Comparison of ENCODE assay signal across 8 cellular contexts in genomic region chr6:39029156-39030011, GRCh38. TPM values are rescaled to one million over a fixed set of nuclear protein-coding genes. Genes with fewer than 3 reads are reported as not detected.
DNase-seq lines count a peak whose midpoint lies in the region; ATAC-seq and TF ChIP-seq lines count a peak whose summit lies in the region.

No MANE protein-coding gene starts in this region.

- peak; percentile 47 for ATAC-seq in GM21576 (IDR thresholded peaks at IDR 0.05; ENCODE audit: unreplicated experiment)
- peak; percentile 60 to 71 (median 65) for ATAC-seq in right lobe of liver
- peak; percentile 81 for ATAC-seq in upper lobe of right lung

- H3K9me3 Mint-ChIP-seq in CD4-positive, alpha-beta memory T cell: peaks cover 0 to 2% (median 0%) of the 10 kb centered on the region in 8 donors

- TF ChIP-seq CTCF in Peyer's patch (IDR thresholded peaks at IDR 0.05) (peak in 4 of 6 experiments; percentile 47 to 60 (median 53)), adrenal gland (IDR thresholded peaks at IDR 0.05) (peak in 5 of 6 experiments; percentile 25 to 53 (median 37)), right lobe of liver (IDR thresholded peaks at IDR 0.05) (peak; percentile 36 to 59 (median 50)), upper lobe of right lung (IDR thresholded peaks at IDR 0.05) (peak; percentile 55)

- POLR2A ChIA-PET in CD4-positive, alpha-beta memory T cell (lab: Charles Lee; ENCODE audit: partially characterized antibody): no interaction called here

- no peak overlapping the region for H3K4me3 Mint-ChIP-seq in CD4-positive, alpha-beta memory T cell

- H3K27ac ChIP-seq in CD4-positive, alpha-beta memory T cell (ENCODE audit: low read depth, low read length): no peak overlapping the region
- H3K27ac ChIP-seq in Peyer's patch (no peak overlapping the region), adrenal gland (no peak overlapping the region), right lobe of liver (no peak overlapping the region), upper lobe of right lung (no peak overlapping the region)

- H3K27me3 Mint-ChIP-seq in CD4-positive, alpha-beta memory T cell: peaks cover 15 to 21% of the 10 kb centered on the region in 2 donors

- no peaks in the 10 kb centered on the region for H3K9me3 ChIP-seq in CD4-positive, alpha-beta memory T cell (ENCODE audit: control insufficient read depth in 1 of 2, low read length in 2 of 2)
- H3K9me3 ChIP-seq in Peyer's patch (no peaks in the 10 kb centered on the region), adrenal gland (replicated peaks in 1 of 3) (no peaks in the 10 kb centered on the region), right lobe of liver (no peaks in the 10 kb centered on the region), upper lobe of right lung (no peaks in the 10 kb centered on the region)

- H3K27ac Mint-ChIP-seq in CD4-positive, alpha-beta memory T cell: no peak overlapping the region

- no peaks in the 10 kb centered on the region for H3K36me3 ChIP-seq in CD4-positive, alpha-beta memory T cell (ENCODE audit: insufficient read depth, low read length)
- no peaks in the 10 kb centered on the region for H3K36me3 ChIP-seq in Peyer's patch
- H3K36me3 ChIP-seq in adrenal gland (replicated peaks in 1 of 2): no peaks in the 10 kb centered on the region
- no peaks in the 10 kb centered on the region for H3K36me3 ChIP-seq in right lobe of liver
- no peaks in the 10 kb centered on the region for H3K36me3 ChIP-seq in upper lobe of right lung

- H3K4me1 ChIP-seq in CD4-positive, alpha-beta memory T cell (ENCODE audit: insufficient read depth, low read length): no peaks in the 10 kb centered on the region
- no peaks in the 10 kb centered on the region for H3K4me1 ChIP-seq in Peyer's patch
- H3K4me1 ChIP-seq in adrenal gland (replicated peaks in 1 of 2): no peaks in the 10 kb centered on the region
- no peaks in the 10 kb centered on the region for H3K4me1 ChIP-seq in right lobe of liver
- H3K4me1 ChIP-seq in upper lobe of right lung: no peaks in the 10 kb centered on the region

- no peaks in the 10 kb centered on the region for H3K27me3 ChIP-seq in CD4-positive, alpha-beta memory T cell (ENCODE audit: insufficient read depth, low read length)
- H3K27me3 ChIP-seq in Peyer's patch (no peaks in the 10 kb centered on the region), adrenal gland (peaks cover 12% of the 10 kb centered on the region), right lobe of liver (no peaks in the 10 kb centered on the region), upper lobe of right lung (no peaks in the 10 kb centered on the region)

- peak in 3 of 5 donors; percentile 13 to 37 (median 22) for DNase-seq in CD4-positive, alpha-beta memory T cell
- DNase-seq in Peyer's patch: peak in 2 of 3 donors; percentile 60
- peak in 4 of 7 donors; percentile 15 to 28 (median 26) for DNase-seq in adrenal gland
- DNase-seq in right lobe of liver: peak in 1 of 3 donors; percentile 44
- DNase-seq in upper lobe of right lung: no peak
- no peak for DNase-seq in NCI-H1092 treated with DMSO at 0.1 percent for 48 hours (lab: John Stamatoyannopoulos, UW)
- DNase-seq in cerebellar nuclear complex (lab: John Stamatoyannopoulos, UW): no peak

- WGBS in adrenal gland, 4 donors: 74 to 81% (median 77%) methylated on average over 11 to 13 of the region's 13 CpGs
- 69% methylated on average over 9 of the region's 13 CpGs for WGBS in right lobe of liver (ENCODE audit: insufficient coverage, low coverage, low lambda C conversion rate, missing lambda C conversion rate)

- no peak for TF ChIP-seq POLR2A in Peyer's patch (IDR thresholded peaks at IDR 0.05)
- no peak for TF ChIP-seq POLR2A in adrenal gland (IDR thresholded peaks at IDR 0.05)
- TF ChIP-seq POLR2A in right lobe of liver (IDR thresholded peaks at IDR 0.05): no peak

- no peaks in the 10 kb centered on the region for H3K4me1 Mint-ChIP-seq in CD4-positive, alpha-beta memory T cell

- no peak overlapping the region for H3K4me3 ChIP-seq in CD4-positive, alpha-beta memory T cell (ENCODE audit: low read length in 2 of 2)
- H3K4me3 ChIP-seq in Peyer's patch: no peak overlapping the region
- H3K4me3 ChIP-seq in adrenal gland: no peak overlapping the region
- no peak overlapping the region for H3K4me3 ChIP-seq in right lobe of liver
- H3K4me3 ChIP-seq in upper lobe of right lung: no peak overlapping the region

- intact Hi-C loops in CD4-positive, alpha-beta memory T cell (cut with micrococcal nuclease): no loop called here
- intact Hi-C loops in adrenal gland (cut with DNase I): no loop called here
- intact Hi-C loops in right lobe of liver (cut with DNase I): no loop called here
- intact Hi-C loops in upper lobe of right lung (cut with DNase I): no loop called here

- H3K36me3 Mint-ChIP-seq in CD4-positive, alpha-beta memory T cell: no peaks in the 10 kb centered on the region

- CTCF ChIA-PET in CD4-positive, alpha-beta memory T cell (lab: Charles Lee; ENCODE audit: partially characterized antibody): interaction anchor here (1.0 to 1.5 kb wide), 4 partner anchors 12 to 157 kb away, joined by 3 to 4 read pairs (median 3); no protein-coding TSS in a partner anchor

RNA-seq across cellular contexts. Expression of gene GLP1R, which starts 19.2 kb away (rescaled TPM):
- not detected for total RNA-seq in CD4-positive, alpha-beta memory T cell
- not detected for polyA plus RNA-seq in CD4-positive, alpha-beta memory T cell
- total RNA-seq in Peyer's patch (under 1 TPM in 2 of 4 donors, not detected in 2; 0.38 to 0.67 TPM), adrenal gland (under 1 TPM in 3 of 8 donors, not detected in 5; 0.08 to 0.42 (median 0.16) TPM), right lobe of liver (not detected), upper lobe of right lung (not detected)
- polyA plus RNA-seq in adrenal gland: under 1 TPM in 1 of 3 donors, not detected in 2; 0.11 TPM

Comparison
In these comparisons a context has a peak if more than half of its experiments do, and no peak if none do; other contexts are left out.
1. DNase-seq: peak in CD4-positive, alpha-beta memory T cell (3 of 5), Peyer's patch (2 of 3) and adrenal gland (4 of 7); none in upper lobe of right lung (single experiment), NCI-H1092 treated with DMSO at 0.1 percent for 48 hours (single experiment) and cerebellar nuclear complex (0 of 2).
2. Peak in every context shown above with its lines, with median percentiles within 50 percentile points of each other: ATAC-seq and CTCF ChIP-seq.